ENCODE assay signal across 16 cellular contexts in the genomic region with DNA sequence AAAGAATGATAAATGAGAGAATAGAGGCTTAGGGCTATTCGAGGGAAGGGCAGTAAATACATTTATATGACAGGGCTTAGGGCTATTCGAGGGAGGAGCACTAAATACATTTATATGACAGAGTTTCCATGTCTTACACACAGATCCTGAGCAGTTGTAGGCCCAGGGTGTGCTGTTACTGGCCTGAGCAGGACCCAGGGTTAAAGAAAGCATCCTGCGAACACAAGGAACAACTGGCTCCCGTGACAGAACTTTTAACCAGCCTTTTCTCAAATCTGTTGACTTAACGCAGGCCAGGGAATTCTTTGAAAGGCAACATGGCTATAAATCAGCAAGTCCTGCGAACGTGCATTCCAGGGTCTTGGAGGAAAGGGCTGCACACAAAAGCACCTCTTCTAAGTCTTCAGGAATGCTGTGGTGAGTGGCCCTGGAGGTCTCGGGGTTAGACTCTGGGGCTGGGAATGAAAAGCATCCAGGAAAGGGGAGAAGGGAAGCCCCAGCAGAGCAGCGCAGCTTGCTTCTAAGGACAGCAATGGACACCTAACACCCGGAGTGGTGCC. TPM values are rescaled to one million over a fixed set of nuclear protein-coding genes. Genes with fewer than 3 reads are reported as not detected.
A peak's percentile ranks its signal among the peaks of the same experiment; 100 is the strongest.
DNase-seq lines count a peak whose midpoint lies in the region; ATAC-seq and TF ChIP-seq lines count a peak whose summit lies in the region.
"Had no signal": no experiment of that assay in that cellular context is flagged by ENCODE, and none has a peak within 500 bp of the region (broad histone marks: within the 10 kb centered on the region; RNA-seq: fewer than 3 reads in every experiment).

No MANE protein-coding gene starts in this region.

- no peaks in the 10 kb centered on the region for H3K36me3 ChIP-seq in ascending aorta
- H3K36me3 ChIP-seq: pancreas, stomach had no signal

- peak; percentile 55 for DNase-seq in GM04504 (ENCODE audit: low read depth)
- no peak for DNase-seq in ascending aorta (ENCODE audit: low spot score in 2 of 2)
- DNase-seq in islet precursor cell: peak; percentile 98
- no peak for DNase-seq in type B pancreatic cell (ENCODE audit: extremely low spot score, unreplicated experiment)
- DNase-seq in DMS114 treated with DMSO at 0.1 percent for 48 hours (lab: John Stamatoyannopoulos, UW; ENCODE audit: unreplicated experiment): no peak
- DNase-seq: activated CD4-positive, alpha-beta T cell treated with anti-CD3 and anti-CD28 coated beads, Interleukin-2, amount 50 U/mL, for 48 hours; activated gamma-delta T cell treated with Interleukin-2 at 50 U/mL for 16 hours; central memory CD4-positive, alpha-beta T cell; foreskin melanocyte; left cardiac atrium; pancreas; stomach had no signal

- H3K27me3 ChIP-seq in ascending aorta: no peaks in the 10 kb centered on the region
- H3K27me3 ChIP-seq: pancreas, stomach had no signal

- peak overlapping the region; percentile 30 to 59 for H3K27ac ChIP-seq in ascending aorta
- H3K27ac ChIP-seq: PC-9, stomach had no signal

- peaks cover 12% of the 10 kb centered on the region for H3K4me1 Mint-ChIP-seq in type B pancreatic cell (ENCODE audit: unreplicated experiment)

- peak overlapping the region; percentile 7 for H3K27ac Mint-ChIP-seq in type B pancreatic cell
- H3K27ac Mint-ChIP-seq: T-helper 2 cell treated with Interferon-gamma antibody and Interleukin-4, amounts not matched to agents 5 μg/mL and 100 μg/mL, for 36 hours had no signal

- TF ChIP-seq CTCF in ascending aorta (IDR thresholded peaks at IDR 0.05) (no peak), type B pancreatic cell (conservative IDR thresholded peaks at IDR 0.05) (no peak)

- no peaks in the 10 kb centered on the region for H3K9me3 ChIP-seq in ascending aorta
- H3K9me3 ChIP-seq: pancreas, stomach had no signal

- H3K36me3 Mint-ChIP-seq in type B pancreatic cell: no peaks in the 10 kb centered on the region

- no peak for ATAC-seq in HG02571 (IDR thresholded peaks at IDR 0.05; ENCODE audit: unreplicated experiment)
- no peak for ATAC-seq in GM19351 (IDR thresholded peaks at IDR 0.05; ENCODE audit: unreplicated experiment)
- ATAC-seq: left cardiac atrium had no signal

- H3K27me3 Mint-ChIP-seq in type B pancreatic cell: no peaks in the 10 kb centered on the region

- no peak overlapping the region for H3K4me3 Mint-ChIP-seq in type B pancreatic cell
- H3K4me3 Mint-ChIP-seq: T-helper 2 cell treated with Interferon-gamma antibody and Interleukin-4, amounts not matched to agents 5 μg/mL and 100 μg/mL, for 36 hours had no signal

- H3K4me1 ChIP-seq in ascending aorta: peaks cover 7 to 21% of the 10 kb centered on the region in 2 donors

- H3K4me3 ChIP-seq in ascending aorta: no peak overlapping the region
- H3K4me3 ChIP-seq: pancreas, PC-9, stomach had no signal

- H3K9me3 Mint-ChIP-seq in type B pancreatic cell: peaks cover 11% of the 10 kb centered on the region
- H3K9me3 Mint-ChIP-seq: T-helper 2 cell treated with Interferon-gamma antibody and Interleukin-4, amounts not matched to agents 5 μg/mL and 100 μg/mL, for 36 hours had no signal

- intact Hi-C loops in ascending aorta (cut with DNase I): no loop called here

RNA-seq across cellular contexts. Expression of gene ANKRD55, which starts 45.2 kb away (rescaled TPM):
- not detected for total RNA-seq in ascending aorta
- not detected in 2 replicates for total RNA-seq in type B pancreatic cell (ENCODE audit: low replicate concordance)
- total RNA-seq: PC-9 had no signal

Comparison
In these comparisons a context has a peak if more than half of its experiments do, and no peak if none do; other contexts are left out.
1. DNase-seq: peak in GM04504 (single experiment) and islet precursor cell (single experiment); none in ascending aorta (0 of 2), type B pancreatic cell (single experiment) and DMS114 treated with DMSO at 0.1 percent for 48 hours (single experiment).